In the genomic region with DNA sequence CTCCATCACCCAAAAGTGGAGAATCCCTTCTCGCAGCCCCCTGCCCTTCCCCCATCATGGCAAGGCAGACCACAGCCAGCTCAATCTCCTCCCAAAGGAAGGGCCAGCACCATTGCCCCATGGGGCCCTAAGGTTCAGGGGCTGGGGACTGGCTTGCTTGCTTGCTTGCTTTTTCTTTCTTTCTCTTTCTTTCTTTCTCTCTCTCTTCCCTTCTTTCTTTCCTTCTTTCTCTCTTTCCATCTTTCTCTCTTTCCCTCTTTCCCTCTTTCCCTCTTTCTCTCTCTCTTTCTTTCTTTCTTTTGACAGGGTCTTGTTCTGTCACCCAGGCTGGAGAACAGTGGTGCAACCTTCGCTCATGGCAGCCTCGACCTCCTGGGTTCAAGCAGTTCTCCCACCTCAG, we compare ENCODE assay signal across 22 cellular contexts. TPM values are rescaled to one million over a fixed set of nuclear protein-coding genes. Genes with fewer than 3 reads are reported as not detected.
DNase-seq lines count a peak whose midpoint lies in the region; ATAC-seq, FAIRE-seq and TF ChIP-seq lines count a peak whose summit lies in the region.
"Had no signal": no experiment of that assay in that cellular context is flagged by ENCODE, and none has a peak within 500 bp of the region (broad histone marks: within the 10 kb centered on the region; RNA-seq: fewer than 3 reads in every experiment).

No MANE protein-coding gene starts in this region.

- H3K4me2 ChIP-seq in K562 (ENCODE audit: insufficient read depth, low read length), result no peak overlapping the region
- H3K4me2 ChIP-seq: GM23338 had no signal

- H3K36me3 Mint-ChIP-seq in MCF 10A (ENCODE audit: insufficient read depth, unreplicated experiment), result peaks cover 17% of the 10 kb centered on the region
- H3K36me3 Mint-ChIP-seq in progenitor cell of endocrine pancreas (ENCODE audit: insufficient read depth), result no peaks in the 10 kb centered on the region
- H3K36me3 Mint-ChIP-seq: CD4-positive, alpha-beta memory T cell had no signal

- H3K27me3 Mint-ChIP-seq in MCF 10A (ENCODE audit: insufficient read depth, unreplicated experiment), result no peaks in the 10 kb centered on the region
- no peaks in the 10 kb centered on the region for H3K27me3 Mint-ChIP-seq in progenitor cell of endocrine pancreas

- H3K4me3 Mint-ChIP-seq in MCF 10A (ENCODE audit: unreplicated experiment) (no peak overlapping the region), progenitor cell of endocrine pancreas (ENCODE audit: low read depth) (no peak overlapping the region)
- H3K4me3 Mint-ChIP-seq: CD4-positive, alpha-beta memory T cell; GM23338; H9; HFFc6 had no signal

- no peaks in the 10 kb centered on the region for H3K27me3 ChIP-seq in breast epithelium
- H3K27me3 ChIP-seq in K562 (ENCODE audit: control insufficient read depth in 2 of 2, insufficient read depth in 2 of 2, low read length in 2 of 2), result no peaks in the 10 kb centered on the region; a peak in 1 of 5 replicates

- intact Hi-C loops in MCF 10A (cut with micrococcal nuclease), result no loop called here
- intact Hi-C loops in breast epithelium (cut with DNase I; ENCODE audit: low total_unique reads), result no loop called here
- intact Hi-C loops in K562 (cut with micrococcal nuclease), result no loop called here

- H2AFZ ChIP-seq in K562 (ENCODE audit: low read depth, low read length), result no peak overlapping the region
- H2AFZ ChIP-seq: GM23338 had no signal

- H3K4me1 Mint-ChIP-seq in MCF 10A (ENCODE audit: insufficient read depth, unreplicated experiment) (peaks cover 43% of the 10 kb centered on the region), progenitor cell of endocrine pancreas (ENCODE audit: low read depth) (peaks cover 28% of the 10 kb centered on the region)

- H3K27ac Mint-ChIP-seq in MCF 10A (ENCODE audit: low read depth, unreplicated experiment) (peak overlapping the region; percentile 68), progenitor cell of endocrine pancreas (peak overlapping the region; percentile 29)
- H3K27ac Mint-ChIP-seq: CD4-positive, alpha-beta memory T cell; GM23338; HFFc6 had no signal

- no peaks in the 10 kb centered on the region for H3K4me1 ChIP-seq in breast epithelium
- H3K4me1 ChIP-seq in K562 (replicated peaks in 1 of 2; ENCODE audit: control insufficient read depth in 2 of 2, insufficient read depth in 2 of 2, low read length in 2 of 2), result no peaks in the 10 kb centered on the region

- TF ChIP-seq RAD21 in K562 (CRISPR knock-in tag; conservative IDR thresholded peaks at IDR 0.05 in 1 of 2, IDR thresholded peaks at IDR 0.05 in 1 of 2), result no peak

- H3K9me1 ChIP-seq in K562 (ENCODE audit: control insufficient read depth, insufficient read depth, low read length), result no peaks in the 10 kb centered on the region

- H3K4me3 ChIP-seq in breast epithelium (no peak overlapping the region), K562 (no peak overlapping the region)
- H3K4me3 ChIP-seq: GM23338 had no signal

- FAIRE-seq in K562 (lab: Jason Lieb, UNC), result no peak
- FAIRE-seq: GM12891, GM18507 had no signal

- no peak for ATAC-seq in K562
- ATAC-seq: GM23338, HCT116 had no signal

- H3K9me3 Mint-ChIP-seq in MCF 10A (ENCODE audit: unreplicated experiment) (no peaks in the 10 kb centered on the region), progenitor cell of endocrine pancreas (ENCODE audit: low read depth) (no peaks in the 10 kb centered on the region)
- H3K9me3 Mint-ChIP-seq: GM23338, H9, HFFc6 had no signal

- H3K36me3 ChIP-seq in breast epithelium (no peaks in the 10 kb centered on the region), K562 (ENCODE audit: control insufficient read depth, insufficient read depth, low read length) (no peaks in the 10 kb centered on the region)

- no peaks in the 10 kb centered on the region for H3K79me2 ChIP-seq in K562 (ENCODE audit: control insufficient read depth, insufficient read depth, low read length)

- TF ChIP-seq POLR2A in breast epithelium (IDR thresholded peaks at IDR 0.05) (no peak), K562 (conservative IDR thresholded peaks at IDR 0.05) (no peak)

- H4K20me1 ChIP-seq in K562 (replicated peaks; ENCODE audit: control insufficient read depth, insufficient read depth, low read length), result 0 out of 2 replicates have a peak, but pooled peaks cover 2% of the 10 kb centered on the region

- DNase-seq in MCF 10A (ENCODE audit: unreplicated experiment) (no peak), breast epithelium (ENCODE audit: low spot score in 2 of 2) (no peak), K562 (ENCODE audit: extremely low read depth in 1 of 4, low spot score in 3 of 4) (no peak), progenitor cell of endocrine pancreas (ENCODE audit: low spot score, unreplicated experiment) (no peak), pons (ENCODE audit: low spot score) (no peak), HuH-7.5 (ENCODE audit: low spot score) (no peak)
- DNase-seq: C1 segment of cervical spinal cord; Calu3; CD4-positive, alpha-beta memory T cell; COR-L47; DMS53; DMS79 treated with DMSO at 0.1 percent for 48 hours; GF-D8; H9; HFFc6 had no signal

- no peak for TF ChIP-seq CTCF in MCF 10A (IDR thresholded peaks at IDR 0.05; ENCODE audit: unreplicated experiment)
- TF ChIP-seq CTCF in breast epithelium (IDR thresholded peaks at IDR 0.05), result no peak
- no peak for TF ChIP-seq CTCF in K562 (IDR thresholded peaks at IDR 0.05 in 2 of 3, conservative IDR thresholded peaks at IDR 0.05 in 1 of 3; ENCODE audit: insufficient read depth in 2 of 3, low read depth in 1 of 3, low read length in 3 of 3)
- no peak for TF ChIP-seq CTCF in progenitor cell of endocrine pancreas (IDR thresholded peaks at IDR 0.05; ENCODE audit: unreplicated experiment)

- H3K9ac ChIP-seq in K562 (ENCODE audit: insufficient read depth in 1 of 2, low read depth in 2 of 2, low read length in 2 of 2), result no peak overlapping the region

- H3K9me3 ChIP-seq in breast epithelium, result no peaks in the 10 kb centered on the region
- no peaks in the 10 kb centered on the region for H3K9me3 ChIP-seq in K562 (replicated peaks; ENCODE audit: control insufficient read depth, insufficient read depth, low read depth, low read length)

- H3K27ac ChIP-seq in breast epithelium, result no peak overlapping the region
- H3K27ac ChIP-seq in K562 (ENCODE audit: extremely low read depth, low read depth, low read length), result no peak overlapping the region

- BruUV-seq in MCF 10A (replicated peaks; lab: Mats Ljungman, UMichigan) (no TSS peak), K562 (replicated peaks; lab: Mats Ljungman, UMichigan) (no TSS peak)

- in situ Hi-C loops in K562 (cut with MboI), result no loop called here

- POLR2A ChIA-PET in MCF 10A (lab: Yijun Ruan, JAX) (interaction anchor here (0.6 to 9.4 kb wide), 6 partner anchors 12 to 602 kb away, joined by 3 to 111 read pairs (median 5); no protein-coding TSS in a partner anchor), K562 (lab: Yijun Ruan, JAX) (no interaction called here)

- CTCF ChIA-PET in MCF 10A (lab: Yijun Ruan, JAX) (interaction anchor here (0.6 to 10.8 kb wide), 6 partner anchors 16 to 1207 kb away, joined by 3 to 118 read pairs (median 4); no protein-coding TSS in a partner anchor), K562 (lab: Yijun Ruan, JAX; ENCODE audit: low intra/inter-chr PET ratio) (no interaction called here)

- TF ChIP-seq EP300 in K562 (IDR thresholded peaks at IDR 0.05; ENCODE audit: low read length), result no peak

- 0% methylated on average over 3 of the region's 3 CpGs for WGBS in K562 (ENCODE audit: insufficient coverage, low coverage, missing lambda C conversion rate)

TF ChIP-seq in K562, 482 proteins besides CTCF, POLR2A, EP300 and RAD21:
- TF ChIP-seq, protein P1, sequence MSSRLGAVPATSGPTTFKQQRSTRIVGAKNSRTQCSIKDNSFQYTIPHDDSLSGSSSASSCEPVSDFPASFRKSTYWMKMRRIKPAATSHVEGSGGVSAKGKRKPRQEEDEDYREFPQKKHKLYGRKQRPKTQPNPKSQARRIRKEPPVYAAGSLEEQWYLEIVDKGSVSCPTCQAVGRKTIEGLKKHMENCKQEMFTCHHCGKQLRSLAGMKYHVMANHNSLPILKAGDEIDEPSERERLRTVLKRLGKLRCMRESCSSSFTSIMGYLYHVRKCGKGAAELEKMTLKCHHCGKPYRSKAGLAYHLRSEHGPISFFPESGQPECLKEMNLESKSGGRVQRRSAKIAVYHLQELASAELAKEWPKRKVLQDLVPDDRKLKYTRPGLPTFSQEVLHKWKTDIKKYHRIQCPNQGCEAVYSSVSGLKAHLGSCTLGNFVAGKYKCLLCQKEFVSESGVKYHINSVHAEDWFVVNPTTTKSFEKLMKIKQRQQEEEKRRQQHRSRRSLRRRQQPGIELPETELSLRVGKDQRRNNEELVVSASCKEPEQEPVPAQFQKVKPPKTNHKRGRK (tag; IDR thresholded peaks at IDR 0.05), result peak; percentile 55; the same call in 1 of the 2 replicates
- TF ChIP-seq BRF1 (IDR thresholded peaks at IDR 0.05; ENCODE audit: borderline replicate concordance, extremely low read depth, insufficient read length), result no peak
TF ChIP-seq in K562: peak in this region for 1.

RNA-seq across cellular contexts. Expression of gene CAMK1G, which starts 38.1 kb away (rescaled TPM):
- not detected in 2 replicates for total RNA-seq in MCF 10A (2022)
- total RNA-seq in breast epithelium, result 1 to 10 TPM in 1 of 3 donors, under 1 TPM in 1, not detected in 1; 0.16 to 1.8 TPM
- total RNA-seq in K562 (2011; cell fraction: chromatin; rRNA removed; ENCODE audit: low replicate concordance), result not detected in 2 replicates
- total RNA-seq in K562 (2011; cell fraction: nucleolus; rRNA removed), result not detected in 2 replicates
- total RNA-seq in K562 (2011; cell fraction: nucleoplasm; rRNA removed), result not detected in 2 replicates
- total RNA-seq in K562 (2014; rRNA removed), result not detected in 2 replicates
- not detected in 2 replicates for total RNA-seq in K562 (2014; rRNA removed; fragmentation: Illumina TruSeq; extraction: Trizol)
- not detected in 2 replicates for total RNA-seq in K562 (2015; rRNA removed; fragmentation: Illumina TruSeq; extraction: Trizol)
- not detected in 2 replicates for total RNA-seq in K562 (2021)
- not detected in 2 replicates for polyA plus RNA-seq in K562 (2011; rRNA removed)
- polyA plus RNA-seq in K562 (2011; cell fraction: cytosol; rRNA removed), result not detected in 2 replicates
- not detected in 2 replicates for polyA plus RNA-seq in K562 (2011; cell fraction: nucleus; rRNA removed)
- polyA plus RNA-seq in K562 (2012), result not detected in 2 replicates
- polyA plus RNA-seq in K562 (2014; fragmentation: Illumina TruSeq; extraction: Trizol), result not detected in 2 replicates
- not detected for polyA plus RNA-seq in K562 (2014; fragmentation: Nextera tagmentation; extraction: Ambion mirVana)
- polyA plus RNA-seq in K562 (2014; rRNA removed), result not detected in 2 replicates
- not detected in 2 replicates for polyA minus RNA-seq in K562 (2011; rRNA and poly(A)+ RNA removed)
- not detected in 2 replicates for polyA minus RNA-seq in K562 (2011; cell fraction: cytosol; rRNA and poly(A)+ RNA removed)
- polyA minus RNA-seq in K562 (2011; cell fraction: nucleus; rRNA and poly(A)+ RNA removed), result not detected in 2 replicates
- 2.4 and 2.7 TPM in 2 replicates for total RNA-seq in progenitor cell of endocrine pancreas
- total RNA-seq: A172; Calu3; CD4-positive, alpha-beta memory T cell; Daoy; H4 had no signal
- polyA plus RNA-seq: CD4-positive, alpha-beta memory T cell had no signal
